ENCODE assay signal across 1 cellular context in genomic region chr5:97102010-97102470, GRCh38.
A peak's percentile ranks its signal among the peaks of the same experiment; 100 is the strongest.
TF ChIP-seq lines count a peak whose summit lies in the region.

No MANE protein-coding gene starts in this region.

TF ChIP-seq in HEK293, 187 proteins besides CTCF, POLR2A, EP300 and RAD21 (continued from another document and continues in another):
- TF ChIP-seq ZNF513 (tag by site-specific recombination; IDR thresholded peaks at IDR 0.05): no peak
- no peak for TF ChIP-seq ZNF112 (tag by site-specific recombination; IDR thresholded peaks at IDR 0.05)
- no peak for TF ChIP-seq GLI2 (tag by site-specific recombination; IDR thresholded peaks at IDR 0.05; ENCODE audit: borderline replicate concordance, low read depth)
- no peak for TF ChIP-seq PRDM2 (tag by site-specific recombination; IDR thresholded peaks at IDR 0.05; ENCODE audit: borderline replicate concordance)
- TF ChIP-seq IKZF3 (tag by site-specific recombination; IDR thresholded peaks at IDR 0.05): no peak
- TF ChIP-seq KLF7 (tag by site-specific recombination; IDR thresholded peaks at IDR 0.05; ENCODE audit: borderline replicate concordance): no peak
- no peak for TF ChIP-seq ZNF433 (tag by site-specific recombination; IDR thresholded peaks at IDR 0.05; ENCODE audit: low read depth)
- no peak for TF ChIP-seq ZNF394 (tag by site-specific recombination; IDR thresholded peaks at IDR 0.05; ENCODE audit: borderline replicate concordance)
- TF ChIP-seq GLI4 (tag by site-specific recombination; IDR thresholded peaks at IDR 0.05): no peak
- no peak for TF ChIP-seq ZBTB17 (tag by site-specific recombination; IDR thresholded peaks at IDR 0.05)
- 0 out of 2 replicates have a peak, but pooled peaks have one; percentile 11 for TF ChIP-seq ZBTB6 (tag by site-specific recombination; IDR thresholded peaks at IDR 0.05)
- TF ChIP-seq ZNF391 (tag by site-specific recombination; IDR thresholded peaks at IDR 0.05; ENCODE audit: borderline replicate concordance, low read depth): no peak
- TF ChIP-seq EGR2 (tag by site-specific recombination; IDR thresholded peaks at IDR 0.05; ENCODE audit: low read depth): no peak
- peak; percentile 40; the same call in 1 of the 2 replicates for TF ChIP-seq ZSCAN30 (tag by site-specific recombination; IDR thresholded peaks at IDR 0.05)
- peak; percentile 55 for TF ChIP-seq ZNF335 (tag by site-specific recombination; conservative IDR thresholded peaks at IDR 0.05)
- peak; percentile 62 for TF ChIP-seq PRDM4 (tag by site-specific recombination; IDR thresholded peaks at IDR 0.05)
- peak; percentile 24; the same call in 1 of the 2 replicates for TF ChIP-seq ZNF341 (tag by site-specific recombination; IDR thresholded peaks at IDR 0.05; ENCODE audit: low read depth)
- no peak for TF ChIP-seq SP3 (tag by site-specific recombination; IDR thresholded peaks at IDR 0.05)
- TF ChIP-seq ZNF148 (tag by site-specific recombination; IDR thresholded peaks at IDR 0.05; ENCODE audit: borderline replicate concordance): no peak
- peak; percentile 36; the same call in 1 of the 2 replicates for TF ChIP-seq PRDM10 (tag by site-specific recombination; IDR thresholded peaks at IDR 0.05)
- TF ChIP-seq ZNF169 (tag by site-specific recombination; IDR thresholded peaks at IDR 0.05): no peak
- no peak for TF ChIP-seq GFI1B (tag by site-specific recombination; IDR thresholded peaks at IDR 0.05)
- peak; percentile 46; the same call in 1 of the 2 replicates for TF ChIP-seq ZFHX2 (tag by site-specific recombination; conservative IDR thresholded peaks at IDR 0.05)
- TF ChIP-seq ZSCAN4 (tag by site-specific recombination; IDR thresholded peaks at IDR 0.05): no peak
- TF ChIP-seq ZNF175 (tag by site-specific recombination; IDR thresholded peaks at IDR 0.05): no peak
- TF ChIP-seq ZNF792 (tag by site-specific recombination; IDR thresholded peaks at IDR 0.05): no peak
- TF ChIP-seq GLIS2 (tag by site-specific recombination; IDR thresholded peaks at IDR 0.05): no peak
- TF ChIP-seq PRDM6 (tag by site-specific recombination; IDR thresholded peaks at IDR 0.05): no peak
- TF ChIP-seq KLF8 (tag by site-specific recombination; IDR thresholded peaks at IDR 0.05): no peak
- 0 out of 2 replicates have a peak, but pooled peaks have one; percentile 18 for TF ChIP-seq ZBTB8A (tag by site-specific recombination; IDR thresholded peaks at IDR 0.05)
- TF ChIP-seq KLF1 (tag by site-specific recombination; IDR thresholded peaks at IDR 0.05): peak; percentile 67; the same call in 1 of the 2 replicates
- TF ChIP-seq ZNF280C (tag by site-specific recombination; IDR thresholded peaks at IDR 0.05): no peak
- no peak for TF ChIP-seq ZBTB7A (tag by site-specific recombination; IDR thresholded peaks at IDR 0.05; ENCODE audit: low read depth)
